In genomic region chr1:164602142-164602429, GRCh38 we compare ENCODE assay signal across 1 cellular context.
TF ChIP-seq lines count a peak whose summit lies in the region.

No MANE protein-coding gene starts in this region.

TF ChIP-seq in GM23338, 12 proteins besides CTCF, POLR2A, EP300 and RAD21 (continued from another document):
- TF ChIP-seq ZNF462 (CRISPR knock-in tag; IDR thresholded peaks at IDR 0.05): no peak
- TF ChIP-seq EZH2 (IDR thresholded peaks at IDR 0.05; ENCODE audit: low read depth, unreplicated experiment): no peak
- TF ChIP-seq NANOG (IDR thresholded peaks at IDR 0.05; ENCODE audit: borderline replicate concordance): no peak
- TF ChIP-seq ZNF114 (CRISPR knock-in tag; IDR thresholded peaks at IDR 0.05): no peak
- TF ChIP-seq REST (IDR thresholded peaks at IDR 0.05; ENCODE audit: unreplicated experiment): no peak
- TF ChIP-seq ZNF331 (CRISPR knock-in tag; IDR thresholded peaks at IDR 0.05; ENCODE audit: low read depth): no peak
- TF ChIP-seq EZH2phosphoT487 (IDR thresholded peaks at IDR 0.05; ENCODE audit: unreplicated experiment): no peak
- TF ChIP-seq POLR2AphosphoS5 (IDR thresholded peaks at IDR 0.05; ENCODE audit: low read depth): no peak
- no peak for TF ChIP-seq STAT1 (IDR thresholded peaks at IDR 0.05; ENCODE audit: unreplicated experiment)
- no peak; the same call in 1 of the 2 replicates for TF ChIP-seq CREB1 (CRISPR knock-in tag; IDR thresholded peaks at IDR 0.05; ENCODE audit: low read depth)
- TF ChIP-seq JUNB (IDR thresholded peaks at IDR 0.05; ENCODE audit: unreplicated experiment): no peak
